ENCODE assay signal across 14 cellular contexts in the genomic region with DNA sequence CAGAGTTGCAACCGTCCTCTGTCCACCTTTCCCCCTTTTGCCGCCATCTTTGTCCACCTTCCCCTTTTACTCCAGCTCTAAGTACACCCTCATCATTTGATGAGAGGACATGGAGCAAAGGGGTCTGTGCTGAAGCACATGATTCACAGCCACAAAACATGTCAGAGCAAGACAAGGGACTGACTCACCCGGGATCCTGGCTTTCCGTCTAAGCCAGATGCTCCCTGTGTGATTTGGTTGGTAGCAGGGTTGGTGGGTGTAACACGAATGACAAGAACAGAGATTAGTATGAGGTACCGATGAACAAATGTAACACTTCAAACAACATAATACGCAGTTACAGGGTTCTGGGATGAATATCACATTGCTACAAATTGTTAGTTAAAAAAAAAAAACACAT.
DNase-seq lines count a peak whose midpoint lies in the region; ATAC-seq and TF ChIP-seq lines count a peak whose summit lies in the region.
"Had no signal": no experiment of that assay in that cellular context is flagged by ENCODE, and none has a peak within 500 bp of the region (broad histone marks: within the 10 kb centered on the region; RNA-seq: fewer than 3 reads in every experiment).

No MANE protein-coding gene starts in this region.

- no peak overlapping the region for H3K56ac ChIP-seq in IMR-90 (ENCODE audit: extremely low read depth, insufficient read depth, low read length)

- peaks cover 3% of the 10 kb centered on the region; the same call in 1 of the 2 replicates for H3K9me1 ChIP-seq in IMR-90 (ENCODE audit: insufficient read depth, low read length)

- CTCF ChIA-PET in IMR-90 (lab: Yijun Ruan, JAX): interaction anchor here (0.5 to 1.9 kb wide), 8 partner anchors 21 to 591 kb away, joined by 3 to 8 read pairs (median 3); no protein-coding TSS in a partner anchor

- no peak overlapping the region for H2BK15ac ChIP-seq in IMR-90 (ENCODE audit: low read depth, low read length)

- H2BK20ac ChIP-seq in IMR-90 (ENCODE audit: low read depth, low read length): peak overlapping the region; percentile 81

- H4K8ac ChIP-seq in IMR-90 (ENCODE audit: low read depth in 2 of 2, low read length in 2 of 2): peak overlapping the region in 1 of 2 experiments; percentile 34; a peak in 1 of 4 replicates

- no peak overlapping the region for H2AK5ac ChIP-seq in IMR-90 (ENCODE audit: low read depth, low read length)

- ATAC-seq in IMR-90 (ENCODE audit: low read depth): peak; percentile 32; the same call in 1 of the 2 replicates
- no peak for ATAC-seq in HG02840 (IDR thresholded peaks at IDR 0.05; ENCODE audit: low FRiP score, unreplicated experiment)
- ATAC-seq in GM21360 (IDR thresholded peaks at IDR 0.05; ENCODE audit: unreplicated experiment): no peak
- ATAC-seq: gastroesophageal sphincter had no signal

- TF ChIP-seq RAD21 in IMR-90 (IDR thresholded peaks at IDR 0.05; ENCODE audit: low read length): no peak

- no TSS peak for BruUV-seq in IMR-90 (replicated peaks; lab: Mats Ljungman, UMichigan)

- WGBS in IMR-90 (ENCODE audit: extremely low coverage in 2 of 2, insufficient read length in 1 of 2), 2 experiments: no CpG with 5 or more reads among the region's 7 CpGs

- no peak overlapping the region for H4K5ac ChIP-seq in IMR-90 (ENCODE audit: low read depth, low read length)

- no peak for TF ChIP-seq POLR2A in IMR-90 (IDR thresholded peaks at IDR 0.05; ENCODE audit: low read depth, low read length)

- no peak overlapping the region for H2BK5ac ChIP-seq in IMR-90 (ENCODE audit: low read depth, low read length, poor library complexity, severe bottlenecking)

- H4K20me1 ChIP-seq in IMR-90 (ENCODE audit: insufficient read depth, low read length): no peaks in the 10 kb centered on the region
- H4K20me1 ChIP-seq in Karpas-422 (ENCODE audit: insufficient read depth, low read depth, low read length): no peaks in the 10 kb centered on the region

- TF ChIP-seq CTCF in IMR-90 (conservative IDR thresholded peaks at IDR 0.05; ENCODE audit: low read depth, low read length) (no peak), astrocyte of the spinal cord (IDR thresholded peaks at IDR 0.05; ENCODE audit: low read depth, low read length) (no peak)

- 0 out of 2 replicates have a peak overlapping the region, but pooled peaks have one; percentile 45 for H3K14ac ChIP-seq in IMR-90 (replicated peaks; ENCODE audit: low read depth, low read length)

- POLR2A ChIA-PET in IMR-90 (lab: Charles Lee; ENCODE audit: unreplicated experiment): no interaction called here

- no peaks in the 10 kb centered on the region for H3K79me1 ChIP-seq in IMR-90 (ENCODE audit: low read depth in 1 of 2, low read length in 2 of 2)

- H3K23ac ChIP-seq in IMR-90 (ENCODE audit: low read depth, low read length): no peak overlapping the region

- H3K27ac ChIP-seq in IMR-90 (ENCODE audit: insufficient read depth, low read length) (no peak overlapping the region), Karpas-422 (ENCODE audit: low read length) (no peak overlapping the region)
- H3K27ac ChIP-seq: coronary artery, gastroesophageal sphincter had no signal

- H3K4me2 ChIP-seq in IMR-90 (ENCODE audit: low read depth, low read length) (no peak overlapping the region), Karpas-422 (ENCODE audit: low read depth, low read length, poor library complexity, severe bottlenecking) (no peak overlapping the region)

- H3K79me2 ChIP-seq in Karpas-422 (ENCODE audit: low read length): no peaks in the 10 kb centered on the region

- dilution Hi-C loops in IMR-90 (cut with HindIII; ENCODE audit: low sequenced_read_pairs, unreplicated experiment): no loop called here

- H3K4me3 ChIP-seq in IMR-90 (ENCODE audit: insufficient read depth, low read depth, low read length): no peak overlapping the region
- no peak overlapping the region for H3K4me3 ChIP-seq in astrocyte of the spinal cord (ENCODE audit: low read depth, low read length)
- no peak overlapping the region for H3K4me3 ChIP-seq in Karpas-422 (ENCODE audit: low read length)
- H3K4me3 ChIP-seq: coronary artery, gastroesophageal sphincter had no signal

- in situ Hi-C loops in IMR-90 (cut with MboI; ENCODE audit: low sequenced_read_pairs) (loop anchor here (5.0 kb wide), 1 partner anchor 573 kb away; no protein-coding TSS in a partner anchor), astrocyte of the spinal cord (cut with HindIII; ENCODE audit: low sequenced_read_pairs) (no loop called here)

- H3K9me2 ChIP-seq in Karpas-422 (replicated peaks; ENCODE audit: insufficient read depth, low read length): no peaks in the 10 kb centered on the region

- H2AFZ ChIP-seq in IMR-90 (replicated peaks; ENCODE audit: low read length, poor library complexity): peak overlapping the region; percentile 69
- H2AFZ ChIP-seq in Karpas-422 (ENCODE audit: low read length): no peak overlapping the region

- H2AK9ac ChIP-seq in IMR-90 (replicated peaks; ENCODE audit: low read depth, low read length, poor library complexity): peak overlapping the region; percentile 66

- intact Hi-C loops in IMR-90 (cut with micrococcal nuclease): loop anchor here (1.0 kb wide), 2 partner anchors 481 to 499 kb away; no protein-coding TSS in a partner anchor

- H3K36me3 ChIP-seq in IMR-90 (ENCODE audit: control insufficient read depth, insufficient read depth, low read length): no peaks in the 10 kb centered on the region
- H3K36me3 ChIP-seq in Karpas-422 (ENCODE audit: insufficient read depth, low read length): no peaks in the 10 kb centered on the region
- H3K36me3 ChIP-seq: BE2C, gastroesophageal sphincter had no signal

- H3K27me3 ChIP-seq in IMR-90 (ENCODE audit: control insufficient read depth, insufficient read depth, low read length) (peaks cover 2% of the 10 kb centered on the region; the same call in 1 of the 2 replicates), Karpas-422 (ENCODE audit: low read length) (no peaks in the 10 kb centered on the region)
- H3K27me3 ChIP-seq: gastroesophageal sphincter had no signal

- DNase-seq in AG08395 (ENCODE audit: low spot score) (peak; percentile 48), IMR-90 (peak; percentile 87), astrocyte of the spinal cord (ENCODE audit: low read depth, low spot score) (peak; percentile 62), iris pigment epithelial cell (ENCODE audit: low read depth) (peak; percentile 68), cerebellum (ENCODE audit: low spot score) (no peak), Karpas-422 (no peak)
- DNase-seq: activated gamma-delta T cell; BE2C; GDM1; stimulated activated CD4-positive, alpha-beta T cell treated with anti-CD3 and anti-CD28 coated beads, Interleukin-12 subunit alpha, Interleukin-12 subunit beta, amount 100 ng/mL, for 4 hours had no signal

- peak overlapping the region; percentile 45 for H2BK120ac ChIP-seq in IMR-90 (ENCODE audit: low read depth, low read length)

- H3K9me3 ChIP-seq in IMR-90 (ENCODE audit: control insufficient read depth, insufficient read depth, low read length) (no peaks in the 10 kb centered on the region), Karpas-422 (ENCODE audit: low read length) (no peaks in the 10 kb centered on the region)
- H3K9me3 ChIP-seq: BE2C, gastroesophageal sphincter had no signal

- no peak overlapping the region for H3K18ac ChIP-seq in IMR-90 (ENCODE audit: low read depth, low read length)

- H4K91ac ChIP-seq in IMR-90 (ENCODE audit: insufficient read depth, low read depth, low read length): no peak overlapping the region

- peak overlapping the region; percentile 66; the same call in 1 of the 2 replicates for H3K4ac ChIP-seq in IMR-90 (ENCODE audit: low read depth, low read length)

- H3K9ac ChIP-seq in IMR-90 (ENCODE audit: low read depth, low read length) (no peak overlapping the region), Karpas-422 (ENCODE audit: low read length) (no peak overlapping the region)

- H3K4me1 ChIP-seq in IMR-90 (ENCODE audit: control insufficient read depth, insufficient read depth, low read length) (peaks cover 2% of the 10 kb centered on the region; the same call in 1 of the 2 replicates), Karpas-422 (ENCODE audit: low read length) (peaks cover 4% of the 10 kb centered on the region; the same call in 1 of the 2 replicates)
- H3K4me1 ChIP-seq: BE2C had no signal

TF ChIP-seq in IMR-90, 13 proteins besides CTCF, POLR2A, EP300 and RAD21:
- TF ChIP-seq FOS (IDR thresholded peaks at IDR 0.05; ENCODE audit: low read depth, low read length): peak; percentile 16; the same call in 1 of the 2 replicates
- TF ChIP-seq RFX5 (IDR thresholded peaks at IDR 0.05; ENCODE audit: low read depth, low read length): no peak
- peak; percentile 26; the same call in 1 of the 2 replicates for TF ChIP-seq BHLHE40 (IDR thresholded peaks at IDR 0.05; ENCODE audit: low read depth, low read length)

Comparison
In these comparisons a context has a peak if more than half of its experiments do, and no peak if none do; other contexts are left out.
1. DNase-seq: peak in AG08395 (single experiment), IMR-90 (single experiment), astrocyte of the spinal cord (single experiment) and iris pigment epithelial cell (single experiment); none in cerebellum (single experiment) and Karpas-422 (single experiment).